Comparison of ENCODE assay signal across 10 cellular contexts in the genomic region with DNA sequence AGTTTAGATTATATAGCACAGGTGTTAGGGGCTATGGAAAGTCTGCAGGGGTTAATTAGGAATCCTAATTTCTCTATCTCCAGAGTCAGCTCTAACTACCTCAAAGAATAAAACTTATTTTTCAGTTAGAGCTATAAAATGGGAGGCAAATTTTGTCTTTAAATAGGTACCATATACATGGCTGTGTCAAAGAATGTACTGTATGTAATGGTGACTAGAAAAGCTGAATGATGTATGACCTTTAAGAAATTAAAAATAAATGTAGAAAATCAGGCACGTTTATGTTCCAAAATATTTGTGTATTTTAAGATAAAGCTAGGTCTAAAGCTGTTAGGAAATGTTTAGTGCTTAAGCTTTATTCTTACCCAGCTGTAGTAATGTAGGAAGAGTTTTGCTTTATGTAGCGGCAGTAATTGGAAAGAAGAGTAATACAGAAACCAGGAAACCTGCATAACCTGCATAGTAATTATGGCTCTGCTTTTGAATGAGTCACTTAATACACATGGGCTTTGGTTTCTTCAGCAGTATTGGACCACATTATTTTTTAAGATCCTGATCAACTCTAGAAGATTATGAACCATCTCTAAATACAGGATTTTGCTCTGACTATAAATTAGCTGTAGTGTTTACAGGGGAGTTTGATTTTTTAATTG.
DNase-seq lines count a peak whose midpoint lies in the region; ATAC-seq and FAIRE-seq lines count a peak whose summit lies in the region.
"Had no signal": no experiment of that assay in that cellular context is flagged by ENCODE, and none has a peak within 500 bp of the region (broad histone marks: within the 10 kb centered on the region; RNA-seq: fewer than 3 reads in every experiment).

No MANE protein-coding gene starts in this region.

- FAIRE-seq in GM18507 (lab: Jason Lieb, UNC): peak; percentile 77

- DNase-seq in GM18507 (ENCODE audit: extremely low spot score, insufficient read length, low read depth): no peak
- peak; percentile 38 for DNase-seq in HPDE6-E6E7 (ENCODE audit: extremely low spot score)
- DNase-seq in fibroblast of peridontal ligament (ENCODE audit: extremely low read depth): peak; percentile 36
- no peak for DNase-seq in SKM-1 treated with dmso at 0.1 percent for 144 hours (lab: John Stamatoyannopoulos, UW; ENCODE audit: unreplicated experiment)
- no peak for DNase-seq in foreskin melanocyte
- DNase-seq in posterior vena cava (ENCODE audit: low spot score): no peak
- no peak for DNase-seq in NCI-H748 (lab: John Stamatoyannopoulos, UW; ENCODE audit: unreplicated experiment)
- DNase-seq: activated CD4-positive, CD25-positive, alpha-beta regulatory T cell; heart right ventricle had no signal

- intact Hi-C loops in posterior vena cava (cut with DNase I): loop anchor here in 1 of 2 donors (10.0 kb wide), 1 partner anchor 114 kb away; no protein-coding TSS in a partner anchor

- ATAC-seq in GM21526 (IDR thresholded peaks at IDR 0.05; ENCODE audit: low FRiP score, unreplicated experiment): peak; percentile 50

Comparison
In these comparisons a context has a peak if more than half of its experiments do, and no peak if none do; other contexts are left out.
1. DNase-seq: peak in HPDE6-E6E7 (single experiment) and fibroblast of peridontal ligament (single experiment); none in GM18507 (single experiment), SKM-1 treated with dmso at 0.1 percent for 144 hours (single experiment), foreskin melanocyte (single experiment), posterior vena cava (single experiment) and NCI-H748 (single experiment).